In the genomic region with DNA sequence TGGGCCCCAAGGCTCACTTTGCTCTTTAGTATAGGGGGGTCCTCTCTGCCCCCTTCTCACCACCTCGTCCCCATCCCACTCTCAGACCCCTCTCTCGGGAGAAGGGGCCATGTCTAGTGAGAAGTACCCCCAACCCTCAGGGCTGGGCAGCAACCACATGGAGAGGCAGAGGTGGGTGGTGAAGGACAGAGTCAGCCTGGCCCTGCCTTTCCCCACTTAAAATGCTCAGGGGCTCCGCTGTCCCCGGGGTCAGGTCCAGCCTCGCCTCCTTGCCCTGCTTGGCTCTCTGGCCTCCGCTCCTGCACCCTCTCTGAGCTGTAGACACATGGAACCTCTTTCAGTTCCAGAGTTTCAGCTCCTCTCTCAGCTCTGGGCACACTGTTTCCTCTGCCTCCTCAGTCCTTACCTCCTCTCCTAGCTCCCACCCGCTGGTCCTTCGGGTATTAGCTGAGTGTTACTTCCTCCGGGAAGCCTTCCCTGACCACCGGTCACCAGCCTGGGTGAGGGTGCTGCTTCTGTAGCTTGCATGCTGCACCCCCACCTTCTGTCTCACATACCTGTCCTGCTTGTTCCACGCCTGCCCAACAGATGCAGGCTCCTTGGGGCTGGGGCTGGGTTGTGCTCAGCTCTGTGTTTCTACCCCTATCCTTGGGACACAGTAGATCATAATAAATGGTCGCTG, we compare ENCODE assay signal across 20 cellular contexts.
DNase-seq lines count a peak whose midpoint lies in the region; ATAC-seq and TF ChIP-seq lines count a peak whose summit lies in the region.
"Had no signal": no experiment of that assay in that cellular context is flagged by ENCODE, and none has a peak within 500 bp of the region (broad histone marks: within the 10 kb centered on the region; RNA-seq: fewer than 3 reads in every experiment).

No MANE protein-coding gene starts in this region.

- no peaks in the 10 kb centered on the region for H3K36me3 ChIP-seq in Karpas-422 (ENCODE audit: insufficient read depth, low read length)
- H3K36me3 ChIP-seq in spleen = no peaks in the 10 kb centered on the region
- no peaks in the 10 kb centered on the region for H3K36me3 ChIP-seq in hepatocyte (replicated peaks; ENCODE audit: insufficient read depth, low read depth)
- H3K36me3 ChIP-seq: SJCRH30 had no signal

- no peaks in the 10 kb centered on the region for H3K36me3 Mint-ChIP-seq in activated naive CD8-positive, alpha-beta T cell treated with anti-CD3 and anti-CD28 coated beads, Interleukin-2, amount 10 ng/mL, durations not matched to agents 7 days and 5 days
- H3K36me3 Mint-ChIP-seq in activated naive CD8-positive, alpha-beta T cell treated with anti-CD3 and anti-CD28 coated beads for 36 hours = no peaks in the 10 kb centered on the region
- peaks cover 6% of the 10 kb centered on the region for H3K36me3 Mint-ChIP-seq in glutamatergic neuron (ENCODE audit: unreplicated experiment)
- H3K36me3 Mint-ChIP-seq: CD8-positive, alpha-beta memory T cell had no signal

- H3K9me2 ChIP-seq in Karpas-422 (replicated peaks; ENCODE audit: insufficient read depth, low read length) (no peaks in the 10 kb centered on the region), hepatocyte (replicated peaks; ENCODE audit: insufficient read depth) (no peaks in the 10 kb centered on the region)

- no peak overlapping the region for H3K4me3 Mint-ChIP-seq in activated naive CD8-positive, alpha-beta T cell treated with anti-CD3 and anti-CD28 coated beads, Interleukin-2, amount 10 ng/mL, durations not matched to agents 7 days and 5 days
- H3K4me3 Mint-ChIP-seq in activated naive CD8-positive, alpha-beta T cell treated with anti-CD3 and anti-CD28 coated beads for 36 hours = no peak overlapping the region
- H3K4me3 Mint-ChIP-seq in glutamatergic neuron (ENCODE audit: unreplicated experiment) = no peak overlapping the region
- H3K4me3 Mint-ChIP-seq: GM23338 had no signal

- ATAC-seq in activated naive CD8-positive, alpha-beta T cell treated with anti-CD3 and anti-CD28 coated beads, Interleukin-2, amount 10 ng/mL, durations not matched to agents 7 days and 5 days (ENCODE audit: low read depth) = no peak
- ATAC-seq in HG02571 (IDR thresholded peaks at IDR 0.05; ENCODE audit: unreplicated experiment) = no peak
- ATAC-seq: PC-3 had no signal

- 80 to 87% (median 86%) methylated on average over 12 of the region's 12 CpGs for WGBS in spleen, 5 donors
- WGBS in hepatocyte (ENCODE audit: low lambda C conversion rate, missing lambda C conversion rate) = 84% methylated on average over 12 of the region's 12 CpGs

- peaks cover 18% of the 10 kb centered on the region for H3K4me1 ChIP-seq in Karpas-422 (ENCODE audit: low read length)
- H3K4me1 ChIP-seq in spleen = peaks cover 0 to 8% (median 5%) of the 10 kb centered on the region in 6 donors
- no peaks in the 10 kb centered on the region for H3K4me1 ChIP-seq in hepatocyte (ENCODE audit: insufficient read depth)
- H3K4me1 ChIP-seq: SJCRH30 had no signal

- peak; percentile 15 for DNase-seq in activated naive CD8-positive, alpha-beta T cell treated with anti-CD3 and anti-CD28 coated beads, Interleukin-2, amount 10 ng/mL, durations not matched to agents 7 days and 5 days
- DNase-seq in activated naive CD8-positive, alpha-beta T cell treated with anti-CD3 and anti-CD28 coated beads for 36 hours = no peak
- DNase-seq in Karpas-422 (no peak), glutamatergic neuron (peak; percentile 7), spleen (peak; percentile 44), NOMO-1 (lab: John Stamatoyannopoulos, UW; ENCODE audit: unreplicated experiment in 2 of 2) (no peak), hepatocyte (ENCODE audit: low spot score) (no peak)
- DNase-seq: CD8-positive, alpha-beta memory T cell; DMS53; EL; KG1; NCI-H187 treated with DMSO at 0.1 percent for 48 hours; NCI-H226; NCI-H524; NCI-H82; PC-3; RPMI8226; SJCRH30 had no signal

- H3K4me3 ChIP-seq in Karpas-422 (ENCODE audit: low read length) (no peak overlapping the region), spleen (no peak overlapping the region), hepatocyte (no peak overlapping the region)
- H3K4me3 ChIP-seq: GM23338, SJCRH30 had no signal

- TF ChIP-seq POLR2A in spleen (IDR thresholded peaks at IDR 0.05) = no peak

- H3K79me2 ChIP-seq in Karpas-422 (ENCODE audit: low read length) (no peaks in the 10 kb centered on the region), hepatocyte (no peaks in the 10 kb centered on the region)

- H3K27me3 ChIP-seq in Karpas-422 (ENCODE audit: low read length) = no peaks in the 10 kb centered on the region
- peaks cover 5 to 70% (median 28%) of the 10 kb centered on the region in 7 donors for H3K27me3 ChIP-seq in spleen (replicated peaks in 1 of 7)
- H3K27me3 ChIP-seq in hepatocyte = peaks cover 22% of the 10 kb centered on the region

- H2AFZ ChIP-seq in Karpas-422 (ENCODE audit: low read length) = no peak overlapping the region
- no peak overlapping the region for H2AFZ ChIP-seq in hepatocyte
- H2AFZ ChIP-seq: GM23338 had no signal

- no peak overlapping the region for H3K27ac ChIP-seq in Karpas-422 (ENCODE audit: low read length)
- H3K27ac ChIP-seq in spleen = no peak overlapping the region
- no peak overlapping the region for H3K27ac ChIP-seq in hepatocyte
- H3K27ac ChIP-seq: SJCRH30 had no signal

- H3K4me1 Mint-ChIP-seq in activated naive CD8-positive, alpha-beta T cell treated with anti-CD3 and anti-CD28 coated beads, Interleukin-2, amount 10 ng/mL, durations not matched to agents 7 days and 5 days = peaks cover 1% of the 10 kb centered on the region
- no peaks in the 10 kb centered on the region for H3K4me1 Mint-ChIP-seq in activated naive CD8-positive, alpha-beta T cell treated with anti-CD3 and anti-CD28 coated beads for 36 hours
- H3K4me1 Mint-ChIP-seq in glutamatergic neuron (ENCODE audit: low read depth, unreplicated experiment) = no peaks in the 10 kb centered on the region

- H3K27me3 Mint-ChIP-seq in activated naive CD8-positive, alpha-beta T cell treated with anti-CD3 and anti-CD28 coated beads, Interleukin-2, amount 10 ng/mL, durations not matched to agents 7 days and 5 days = peaks cover 44% of the 10 kb centered on the region
- H3K27me3 Mint-ChIP-seq in activated naive CD8-positive, alpha-beta T cell treated with anti-CD3 and anti-CD28 coated beads for 36 hours = peaks cover 51% of the 10 kb centered on the region
- peaks cover 10% of the 10 kb centered on the region for H3K27me3 Mint-ChIP-seq in glutamatergic neuron (ENCODE audit: unreplicated experiment)

- H3K9me3 Mint-ChIP-seq in activated naive CD8-positive, alpha-beta T cell treated with anti-CD3 and anti-CD28 coated beads, Interleukin-2, amount 10 ng/mL, durations not matched to agents 7 days and 5 days = no peaks in the 10 kb centered on the region
- no peaks in the 10 kb centered on the region for H3K9me3 Mint-ChIP-seq in activated naive CD8-positive, alpha-beta T cell treated with anti-CD3 and anti-CD28 coated beads for 36 hours
- peaks cover 6% of the 10 kb centered on the region for H3K9me3 Mint-ChIP-seq in glutamatergic neuron (ENCODE audit: unreplicated experiment)
- H3K9me3 Mint-ChIP-seq: GM23338 had no signal

- POLR2A ChIA-PET in activated naive CD8-positive, alpha-beta T cell treated with anti-CD3 and anti-CD28 coated beads, Interleukin-2, amount 10 ng/mL, durations not matched to agents 7 days and 5 days (lab: Charles Lee) = no interaction called here

- H3K27ac Mint-ChIP-seq in activated naive CD8-positive, alpha-beta T cell treated with anti-CD3 and anti-CD28 coated beads, Interleukin-2, amount 10 ng/mL, durations not matched to agents 7 days and 5 days = no peak overlapping the region
- H3K27ac Mint-ChIP-seq in activated naive CD8-positive, alpha-beta T cell treated with anti-CD3 and anti-CD28 coated beads for 36 hours = no peak overlapping the region
- no peak overlapping the region for H3K27ac Mint-ChIP-seq in glutamatergic neuron (ENCODE audit: unreplicated experiment)
- H3K27ac Mint-ChIP-seq: GM23338 had no signal

- no peaks in the 10 kb centered on the region for H3K9me3 ChIP-seq in Karpas-422 (ENCODE audit: low read length)
- no peaks in the 10 kb centered on the region for H3K9me3 ChIP-seq in spleen
- no peaks in the 10 kb centered on the region for H3K9me3 ChIP-seq in hepatocyte (ENCODE audit: low read depth)
- H3K9me3 ChIP-seq: SJCRH30 had no signal

- H4K20me1 ChIP-seq in Karpas-422 (ENCODE audit: insufficient read depth, low read depth, low read length) = no peaks in the 10 kb centered on the region
- H4K20me1 ChIP-seq in hepatocyte (ENCODE audit: insufficient read depth, poor library complexity, severe bottlenecking) = no peaks in the 10 kb centered on the region

- TF ChIP-seq CTCF in glutamatergic neuron (IDR thresholded peaks at IDR 0.05; ENCODE audit: partially characterized antibody, unreplicated experiment) = no peak
- no peak for TF ChIP-seq CTCF in spleen (IDR thresholded peaks at IDR 0.05 in 8 of 11, conservative IDR thresholded peaks at IDR 0.05 in 3 of 11)
- TF ChIP-seq CTCF in hepatocyte (IDR thresholded peaks at IDR 0.05; ENCODE audit: poor library complexity) = no peak

- intact Hi-C loops in spleen (cut with DNase I; ENCODE audit: low total_unique reads) = no loop called here

- H3K4me2 ChIP-seq in Karpas-422 (ENCODE audit: low read depth, low read length, poor library complexity, severe bottlenecking) (peak overlapping the region; percentile 27), hepatocyte (no peak overlapping the region)
- H3K4me2 ChIP-seq: GM23338 had no signal

- H3K9ac ChIP-seq in Karpas-422 (ENCODE audit: low read length) = no peak overlapping the region

Comparison
In these comparisons a context has a peak if more than half of its experiments do, and no peak if none do; other contexts are left out.
1. DNase-seq: peak in activated naive CD8-positive, alpha-beta T cell treated with anti-CD3 and anti-CD28 coated beads, Interleukin-2, amount 10 ng/mL, durations not matched to agents 7 days and 5 days (single experiment), glutamatergic neuron (single experiment) and spleen (single experiment); none in activated naive CD8-positive, alpha-beta T cell treated with anti-CD3 and anti-CD28 coated beads for 36 hours (single experiment), Karpas-422 (single experiment), NOMO-1 (0 of 2) and hepatocyte (single experiment).